Comparison of ENCODE assay signal across 20 cellular contexts in the genomic region with DNA sequence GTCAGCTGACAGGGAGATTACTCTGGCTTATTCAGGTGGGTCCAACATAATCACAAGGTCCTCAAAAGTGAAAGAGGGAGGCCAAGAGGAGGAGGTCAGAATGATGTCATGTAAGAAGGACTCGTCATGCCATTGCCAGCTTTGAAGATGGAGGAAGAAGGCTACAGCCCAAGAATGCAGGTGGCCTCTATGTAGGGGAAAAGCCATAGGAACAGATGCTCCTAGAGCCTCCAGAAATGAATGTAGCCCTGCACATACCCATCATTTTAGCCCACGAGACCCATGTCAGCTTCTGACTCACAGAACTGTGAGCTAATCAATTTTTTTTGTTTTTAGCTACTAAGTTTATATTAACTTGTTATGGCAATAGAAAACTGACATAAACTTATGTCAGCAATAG.
DNase-seq lines count a peak whose midpoint lies in the region; ATAC-seq and TF ChIP-seq lines count a peak whose summit lies in the region.
"Had no signal": no experiment of that assay in that cellular context is flagged by ENCODE, and none has a peak within 500 bp of the region (broad histone marks: within the 10 kb centered on the region; RNA-seq: fewer than 3 reads in every experiment).

No MANE protein-coding gene starts in this region.

- H3K9me3 ChIP-seq in SK-N-SH, result no peaks in the 10 kb centered on the region
- no peaks in the 10 kb centered on the region for H3K9me3 ChIP-seq in mammary epithelial cell (replicated peaks; ENCODE audit: insufficient read depth, low read length)
- H3K9me3 ChIP-seq in lung (ENCODE audit: control insufficient read depth in 2 of 2, insufficient read depth in 1 of 2, low read length in 1 of 2), result no peaks in the 10 kb centered on the region
- no peaks in the 10 kb centered on the region for H3K9me3 ChIP-seq in thoracic aorta
- H3K9me3 ChIP-seq: Caco-2, vagina had no signal

- 92% methylated on average over 2 of the region's 2 CpGs for WGBS in SK-N-SH (ENCODE audit: low lambda C conversion rate)
- 62% methylated on average over 2 of the region's 2 CpGs for WGBS in mammary epithelial cell (ENCODE audit: low coverage, missing lambda C conversion rate)
- 87 to 89% methylated on average over 2 of the region's 2 CpGs for WGBS in lung, 2 donors

- dilution Hi-C loops in mammary epithelial cell (cut with HindIII; ENCODE audit: low sequenced_read_pairs), result no loop called here

- TF ChIP-seq RAD21 in SK-N-SH (IDR thresholded peaks at IDR 0.05; ENCODE audit: low read length), result no peak

- H3K27me3 ChIP-seq in SK-N-SH (ENCODE audit: insufficient read depth) (no peaks in the 10 kb centered on the region), mammary epithelial cell (ENCODE audit: insufficient read depth, low read length) (no peaks in the 10 kb centered on the region), lung (ENCODE audit: control insufficient read depth, insufficient read depth) (no peaks in the 10 kb centered on the region), thoracic aorta (replicated peaks; ENCODE audit: insufficient read depth) (no peaks in the 10 kb centered on the region)
- H3K27me3 ChIP-seq: vagina had no signal

- CTCF ChIA-PET in SK-N-SH (lab: Yijun Ruan, JAX), result interaction anchor here (1.4 kb wide), 1 partner anchor 23 kb away, joined by 4 read pairs; no protein-coding TSS in a partner anchor
- CTCF ChIA-PET in mammary epithelial cell (lab: Charles Lee; ENCODE audit: low non-redundant PET), result no interaction called here

- H3K27ac ChIP-seq in SK-N-SH (ENCODE audit: low read depth in 2 of 2, low read length in 1 of 2) (peak overlapping the region; percentile 71 to 76; a peak in 3 of 4 replicates), mammary epithelial cell (ENCODE audit: insufficient read depth, low read depth, low read length) (peak overlapping the region; percentile 21), lung (ENCODE audit: low read depth in 1 of 2, low read length in 1 of 2) (peak overlapping the region; percentile 76 to 83), thoracic aorta (peak overlapping the region; percentile 37 to 54)
- H3K27ac ChIP-seq: vagina had no signal

- no peak for TF ChIP-seq EP300 in SK-N-SH (IDR thresholded peaks at IDR 0.05; ENCODE audit: borderline replicate concordance in 1 of 2, low read depth in 1 of 2, low read length in 1 of 2)

- H3K36me3 ChIP-seq in SK-N-SH (replicated peaks in 1 of 2; ENCODE audit: control insufficient read depth in 1 of 2, insufficient read depth in 2 of 2, low read length in 1 of 2), result peaks cover 70 to 80% of the 10 kb centered on the region in 2 experiments
- H3K36me3 ChIP-seq in mammary epithelial cell (ENCODE audit: insufficient read depth, low read length), result no peaks in the 10 kb centered on the region
- peaks cover 3 to 8% of the 10 kb centered on the region in 2 donors for H3K36me3 ChIP-seq in lung (ENCODE audit: control insufficient read depth in 2 of 2, insufficient read depth in 2 of 2, low read length in 2 of 2)
- H3K36me3 ChIP-seq in thoracic aorta, result peaks cover 36% of the 10 kb centered on the region
- H3K36me3 ChIP-seq: vagina had no signal

- DNase-seq in SK-N-SH, result no peak
- DNase-seq in mammary epithelial cell, result no peak
- no peak for DNase-seq in lung (ENCODE audit: low spot score)
- DNase-seq in thoracic aorta (ENCODE audit: low spot score), result no peak
- DNase-seq in NCI-H1092 (lab: John Stamatoyannopoulos, UW), result no peak
- DNase-seq in T-helper 1 cell, result no peak
- DNase-seq: 8988T; activated CD4-positive, alpha-beta T cell treated with anti-CD3 and anti-CD28 coated beads for 36 hours; activated naive CD8-positive, alpha-beta T cell treated with anti-CD3 and anti-CD28 coated beads for 36 hours; Caco-2; NCI-H1417; NCI-H510A treated with DMSO at 0.1 percent for 48 hours; nephron progenitor cell; stimulated activated CD4-positive, alpha-beta T cell treated with anti-CD3 and anti-CD28 coated beads, Interleukin-4, amount 100 ng/mL, for 1 hour; stimulated activated naive CD8-positive, alpha-beta T cell treated with anti-CD3 and anti-CD28 coated beads, Interleukin-15, Interleukin-2, amounts not matched to agents 100 U/mL and 50 U/mL, for 24 hours had no signal

- no peaks in the 10 kb centered on the region for H3K9me2 ChIP-seq in SK-N-SH

- no peak overlapping the region for H2AFZ ChIP-seq in SK-N-SH (ENCODE audit: low read depth)
- peak overlapping the region; percentile 33 for H2AFZ ChIP-seq in mammary epithelial cell (ENCODE audit: low read depth, low read length)

- BruUV-seq in mammary epithelial cell (replicated peaks; lab: Mats Ljungman, UMichigan), result no TSS peak

- H3K79me2 ChIP-seq in SK-N-SH (ENCODE audit: insufficient read depth) (peaks cover 77% of the 10 kb centered on the region), mammary epithelial cell (ENCODE audit: insufficient read depth, low read length) (no peaks in the 10 kb centered on the region)

- intact Hi-C loops in mammary epithelial cell (cut with micrococcal nuclease), result no loop called here

- H4K20me1 ChIP-seq in SK-N-SH (ENCODE audit: insufficient read depth) (peaks cover 24% of the 10 kb centered on the region), mammary epithelial cell (ENCODE audit: insufficient read depth, low read length) (no peaks in the 10 kb centered on the region)

- ATAC-seq in SK-N-SH treated with all-trans-retinoic acid at 6 μM for 48 hours, result no peak
- ATAC-seq in lung (ENCODE audit: insufficient read depth, low FRiP score), result no peak
- no peak for ATAC-seq in thoracic aorta (ENCODE audit: insufficient number of reproducible peaks, low FRiP score, low read depth)
- ATAC-seq in GM18511 (IDR thresholded peaks at IDR 0.05; ENCODE audit: unreplicated experiment), result no peak
- ATAC-seq: activated CD4-positive, alpha-beta T cell treated with anti-CD3 and anti-CD28 coated beads for 36 hours; stimulated activated naive CD8-positive, alpha-beta T cell treated with anti-CD3 and anti-CD28 coated beads, Interleukin-15, Interleukin-2, amounts not matched to agents 100 U/mL and 50 U/mL, for 24 hours had no signal

- H3K9ac ChIP-seq in SK-N-SH (0 out of 2 replicates have a peak overlapping the region, but pooled peaks have one; percentile 2), mammary epithelial cell (ENCODE audit: insufficient read depth, low read length) (no peak overlapping the region)

- in situ Hi-C loops in mammary epithelial cell (cut with MboI; ENCODE audit: low sequenced_read_pairs in 2 of 2), result no loop called here

- H3F3A ChIP-seq in SK-N-SH (replicated peaks; ENCODE audit: insufficient read depth), result peaks cover 21% of the 10 kb centered on the region

- H3K4me2 ChIP-seq in SK-N-SH (peak overlapping the region; percentile 7; the same call in 1 of the 2 replicates), mammary epithelial cell (ENCODE audit: insufficient read depth, low read depth, low read length) (no peak overlapping the region)
- H3K4me2 ChIP-seq: smooth muscle cell had no signal

- H3K4me3 ChIP-seq in SK-N-SH (ENCODE audit: low read depth in 2 of 2, low read length in 1 of 2) (no peak overlapping the region), mammary epithelial cell (replicated peaks in 1 of 3; ENCODE audit: insufficient read depth in 1 of 3, low read depth in 2 of 3, low read length in 3 of 3) (no peak overlapping the region), lung (no peak overlapping the region), thoracic aorta (no peak overlapping the region)
- H3K4me3 ChIP-seq: coronary artery, smooth muscle cell, vagina had no signal

- TF ChIP-seq CTCF in SK-N-SH (IDR thresholded peaks at IDR 0.05) (no peak), mammary epithelial cell (conservative IDR thresholded peaks at IDR 0.05 in 1 of 2, IDR thresholded peaks at IDR 0.05 in 1 of 2; ENCODE audit: extremely low read depth in 1 of 2, insufficient read depth in 1 of 2, low read depth in 1 of 2, low read length in 2 of 2) (no peak), lung (IDR thresholded peaks at IDR 0.05; ENCODE audit: control extremely low read depth, extremely low read depth) (no peak), thoracic aorta (IDR thresholded peaks at IDR 0.05) (no peak)

- H3K4me1 ChIP-seq in SK-N-SH (ENCODE audit: control insufficient read depth in 1 of 2, insufficient read depth in 2 of 2, low read depth in 1 of 2, low read length in 1 of 2) (peaks cover 9 to 19% of the 10 kb centered on the region in 2 experiments), mammary epithelial cell (ENCODE audit: insufficient read depth, low read length) (peaks cover 15% of the 10 kb centered on the region), lung (ENCODE audit: control insufficient read depth in 2 of 2, insufficient read depth in 2 of 2, low read length in 2 of 2) (peaks cover 4 to 17% of the 10 kb centered on the region in 2 donors), thoracic aorta (ENCODE audit: control insufficient read depth in 1 of 2, low read depth in 2 of 2) (peaks cover 11 to 43% of the 10 kb centered on the region in 2 donors)

- POLR2A ChIA-PET in SK-N-SH (lab: Yijun Ruan, JAX), result no interaction called here

TF ChIP-seq in SK-N-SH, 30 proteins besides CTCF, POLR2A, EP300 and RAD21:
- TF ChIP-seq TEAD4 (IDR thresholded peaks at IDR 0.05; ENCODE audit: borderline replicate concordance, insufficient read depth), result no peak
- no peak for TF ChIP-seq JUND (IDR thresholded peaks at IDR 0.05)
- no peak for TF ChIP-seq FOSL2 (IDR thresholded peaks at IDR 0.05; ENCODE audit: borderline replicate concordance, low read depth)
- no peak for TF ChIP-seq POLR2AphosphoS5 (IDR thresholded peaks at IDR 0.05; ENCODE audit: low read depth, low read length)
- no peak for TF ChIP-seq SMC3 (IDR thresholded peaks at IDR 0.05; ENCODE audit: low read depth, low read length)
- TF ChIP-seq FOXJ3 (CRISPR knock-in tag; IDR thresholded peaks at IDR 0.05), result no peak
- no peak for TF ChIP-seq RCOR1 (IDR thresholded peaks at IDR 0.05; ENCODE audit: low read length)

TF ChIP-seq in SK-N-SH treated with all-trans-retinoic acid at 6 μM for 48 hours, 23 proteins besides CTCF, POLR2A, EP300 and RAD21 (continues in another document):
- TF ChIP-seq GLIS3 (CRISPR knock-in tag; IDR thresholded peaks at IDR 0.05), result no peak
- no peak for TF ChIP-seq ISL1 (CRISPR knock-in tag; IDR thresholded peaks at IDR 0.05)
- no peak for TF ChIP-seq OSR1 (CRISPR knock-in tag; IDR thresholded peaks at IDR 0.05)
- TF ChIP-seq, protein P1, sequence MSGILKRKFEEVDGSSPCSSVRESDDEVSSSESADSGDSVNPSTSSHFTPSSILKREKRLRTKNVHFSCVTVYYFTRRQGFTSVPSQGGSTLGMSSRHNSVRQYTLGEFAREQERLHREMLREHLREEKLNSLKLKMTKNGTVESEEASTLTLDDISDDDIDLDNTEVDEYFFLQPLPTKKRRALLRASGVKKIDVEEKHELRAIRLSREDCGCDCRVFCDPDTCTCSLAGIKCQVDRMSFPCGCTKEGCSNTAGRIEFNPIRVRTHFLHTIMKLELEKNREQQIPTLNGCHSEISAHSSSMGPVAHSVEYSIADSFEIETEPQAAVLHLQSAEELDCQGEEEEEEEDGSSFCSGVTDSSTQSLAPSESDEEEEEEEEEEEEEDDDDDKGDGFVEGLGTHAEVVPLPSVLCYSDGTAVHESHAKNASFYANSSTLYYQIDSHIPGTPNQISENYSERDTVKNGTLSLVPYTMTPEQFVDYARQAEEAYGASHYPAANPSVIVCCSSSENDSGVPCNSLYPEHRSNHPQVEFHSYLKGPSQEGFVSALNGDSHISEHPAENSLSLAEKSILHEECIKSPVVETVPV (CRISPR knock-in tag; IDR thresholded peaks at IDR 0.05), result no peak
- TF ChIP-seq ZFP3 (CRISPR knock-in tag; IDR thresholded peaks at IDR 0.05), result no peak
- TF ChIP-seq TCF4 (CRISPR knock-in tag; IDR thresholded peaks at IDR 0.05; ENCODE audit: borderline replicate concordance), result no peak

Comparison
In these comparisons a context has a peak if more than half of its experiments do, and no peak if none do; other contexts are left out.
1. H3K27ac ChIP-seq: peak in every context shown above with its lines; median percentile 80 in lung; 74 in SK-N-SH; 46 in thoracic aorta; 21 in mammary epithelial cell.